In the genomic region with DNA sequence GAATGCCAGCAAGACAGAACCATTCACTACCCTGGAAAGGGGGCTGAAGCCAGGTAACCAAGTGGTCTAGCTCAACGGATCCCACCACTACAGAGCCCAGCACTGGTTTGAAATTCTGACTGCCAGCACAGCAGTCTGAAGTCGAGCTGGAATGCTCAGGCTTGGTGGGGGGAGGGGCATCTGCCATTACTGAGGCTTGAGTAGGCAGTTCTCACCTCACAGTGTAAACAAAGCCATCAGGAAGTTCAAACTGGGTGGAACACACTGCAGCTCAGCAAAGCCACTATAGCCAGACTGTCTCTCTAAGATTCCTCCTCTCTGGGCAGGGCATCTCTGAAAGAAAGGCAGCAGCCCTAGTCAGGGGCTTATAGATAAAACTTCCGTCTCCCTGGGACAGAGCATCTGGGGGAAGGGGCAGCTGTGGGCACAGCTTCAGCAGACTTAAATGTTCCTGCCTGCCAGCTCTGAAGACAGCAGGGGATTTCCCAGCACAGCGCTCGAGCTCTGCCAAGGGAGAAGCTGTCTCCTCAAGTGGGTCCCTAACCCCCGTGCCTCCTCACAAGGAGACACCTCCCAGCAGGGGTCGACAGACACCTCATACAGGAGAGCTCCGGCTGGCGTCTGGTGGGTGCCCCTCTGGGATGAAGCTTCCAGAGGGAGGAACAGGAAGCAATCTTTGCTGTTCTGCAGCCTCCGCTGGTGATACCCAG, we compare ENCODE assay signal across 1 cellular context.
TF ChIP-seq lines count a peak whose summit lies in the region.

No MANE protein-coding gene starts in this region.

TF ChIP-seq in GM12878, 131 proteins besides CTCF, POLR2A, EP300 and RAD21:
- 0 out of 2 replicates have a peak, but pooled peaks have one; percentile 21 for TF ChIP-seq IKZF1 (conservative IDR thresholded peaks at IDR 0.05)
